ENCODE assay signal across 1 cellular context in the genomic region with DNA sequence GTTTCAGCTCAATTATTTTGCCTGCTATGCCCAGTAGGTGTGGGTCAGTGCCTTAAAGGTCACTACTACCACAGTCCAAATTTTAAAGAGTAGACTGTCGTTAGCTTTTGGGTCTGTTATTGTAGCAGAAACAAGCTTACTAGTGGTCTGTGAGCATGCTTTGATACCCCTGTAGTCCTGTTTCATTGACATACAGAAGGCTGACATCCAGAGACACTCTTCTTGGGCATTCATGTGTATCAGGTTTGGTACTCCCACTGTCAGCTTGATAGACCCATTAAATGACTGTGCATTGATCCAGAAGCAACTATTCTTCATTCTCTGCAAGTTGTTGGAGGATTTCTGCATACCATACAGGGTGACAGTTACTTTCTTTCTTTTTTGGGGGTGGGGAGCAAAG.
TF ChIP-seq lines count a peak whose summit lies in the region.

No MANE protein-coding gene starts in this region.

TF ChIP-seq in neural cell, 6 proteins besides CTCF, POLR2A, EP300 and RAD21 (continued from another document):
- TF ChIP-seq MXI1 (conservative IDR thresholded peaks at IDR 0.05; ENCODE audit: poor library complexity, severe bottlenecking) (no peak), TAF1 (IDR thresholded peaks at IDR 0.05; ENCODE audit: low read depth) (no peak)
TF ChIP-seq in neural cell: peak in this region for 0.
